7 cellular contexts compared by ENCODE assay signal in genomic region chr7:128511692-128512091, GRCh38. TPM values are rescaled to one million over a fixed set of nuclear protein-coding genes. Genes with fewer than 3 reads are reported as not detected.
A peak's percentile ranks its signal among the peaks of the same experiment; 100 is the strongest.
DNase-seq lines count a peak whose midpoint lies in the region; ATAC-seq, FAIRE-seq and TF ChIP-seq lines count a peak whose summit lies in the region.
"Not testable (repeated sequence)": the region's sequence is repeated elsewhere in the genome, so short reads cannot be mapped to it uniquely, and the experiment has no call there.

No MANE protein-coding gene starts in this region.

- not testable (repeated sequence) for H3K27me3 ChIP-seq in DOHH2 (ENCODE audit: control insufficient read depth, low read length); OCI-LY1 (ENCODE audit: insufficient read depth, low read length); endothelial cell of umbilical vein (ENCODE audit: control insufficient read depth in 2 of 2, insufficient read depth in 2 of 2, low read length in 2 of 2); spleen (replicated peaks in 1 of 7)

- not testable (repeated sequence) for H3K9me3 ChIP-seq in DOHH2 (ENCODE audit: control insufficient read depth, insufficient read depth, low read length); OCI-LY1 (ENCODE audit: low read length); endothelial cell of umbilical vein (replicated peaks; ENCODE audit: control insufficient read depth, insufficient read depth, low read length); spleen

- H4K20me1 ChIP-seq in DOHH2 (ENCODE audit: control insufficient read depth, insufficient read depth, low read depth, low read length); OCI-LY1 (ENCODE audit: insufficient read depth, low read length); endothelial cell of umbilical vein (replicated peaks; ENCODE audit: control insufficient read depth, extremely low read depth, insufficient read depth, low read length): not testable (repeated sequence)

- DNase-seq in activated B cell treated with CpG ODN at 0.5 μM for 24 hours; endothelial cell of umbilical vein (ENCODE audit: low read depth, low spot score): not testable (repeated sequence)
- DNase-seq in spleen = peak; percentile 52

- H3K36me3 Mint-ChIP-seq in IgD-negative memory B cell; activated B cell treated with CpG ODN at 0.5 μM for 24 hours (ENCODE audit: low read depth); activated T-helper 17 cell treated with anti-CD3 and anti-CD28 coated beads, Interleukin-2, amount 50 U/mL, for 72 hours (ENCODE audit: low read depth): not testable (repeated sequence)

- not testable (repeated sequence) for H3K9ac ChIP-seq in OCI-LY1 (ENCODE audit: low read length); endothelial cell of umbilical vein (replicated peaks; ENCODE audit: extremely low read depth, insufficient read depth, low read length)

- H3K4me3 Mint-ChIP-seq in IgD-negative memory B cell (peak overlapping the region; percentile 62 to 90 (median 76)), activated B cell treated with CpG ODN at 0.5 μM for 24 hours (peak overlapping the region; percentile 41)
- H3K4me3 Mint-ChIP-seq in activated T-helper 17 cell treated with anti-CD3 and anti-CD28 coated beads, Interleukin-2, amount 50 U/mL, for 72 hours = peak overlapping the region; percentile 16

- H3K9me1 ChIP-seq in endothelial cell of umbilical vein (replicated peaks; ENCODE audit: control insufficient read depth, extremely low read depth, insufficient read depth, low read length) = not testable (repeated sequence)

- peak overlapping the region in 2 of 3 donors; percentile 58 to 84 for H3K27ac Mint-ChIP-seq in IgD-negative memory B cell
- H3K27ac Mint-ChIP-seq in activated B cell treated with CpG ODN at 0.5 μM for 24 hours = peak overlapping the region; percentile 66
- H3K27ac Mint-ChIP-seq in activated T-helper 17 cell treated with anti-CD3 and anti-CD28 coated beads, Interleukin-2, amount 50 U/mL, for 72 hours = peak overlapping the region; percentile 48

- intact Hi-C loops in activated B cell treated with CpG ODN at 0.5 μM for 24 hours (cut with micrococcal nuclease); endothelial cell of umbilical vein (cut with micrococcal nuclease); spleen (cut with DNase I; ENCODE audit: low total_unique reads): not testable (repeated sequence)

- not testable (repeated sequence) for H3K27me3 Mint-ChIP-seq in IgD-negative memory B cell; activated B cell treated with CpG ODN at 0.5 μM for 24 hours; activated T-helper 17 cell treated with anti-CD3 and anti-CD28 coated beads, Interleukin-2, amount 50 U/mL, for 72 hours

- not testable (repeated sequence) for H3K9me2 ChIP-seq in DOHH2 (replicated peaks; ENCODE audit: control insufficient read depth, low read length); OCI-LY1 (ENCODE audit: low read depth, low read length)

- BruUV-seq in endothelial cell of umbilical vein (replicated peaks; lab: Mats Ljungman, UMichigan) = not testable (repeated sequence)

- H3K4me1 ChIP-seq in DOHH2 (ENCODE audit: control insufficient read depth, low read length) = peaks cover 84% of the 10 kb centered on the region
- peaks cover 55% of the 10 kb centered on the region for H3K4me1 ChIP-seq in OCI-LY1 (ENCODE audit: insufficient read depth, low read length, severe bottlenecking)
- not testable (repeated sequence) for H3K4me1 ChIP-seq in endothelial cell of umbilical vein (ENCODE audit: control insufficient read depth, extremely low read depth, insufficient read depth, low read length)
- H3K4me1 ChIP-seq in spleen = peaks cover 0 to 14% (median 2%) of the 10 kb centered on the region in 6 donors

- not testable (repeated sequence) for H3K9me3 Mint-ChIP-seq in IgD-negative memory B cell; activated B cell treated with CpG ODN at 0.5 μM for 24 hours; activated T-helper 17 cell treated with anti-CD3 and anti-CD28 coated beads, Interleukin-2, amount 50 U/mL, for 72 hours

- H3K4me2 ChIP-seq in DOHH2 (ENCODE audit: low read length) (peak overlapping the region; percentile 88), OCI-LY1 (ENCODE audit: low read length) (peak overlapping the region; percentile 39; the same call in 1 of the 2 replicates)
- H3K4me2 ChIP-seq in endothelial cell of umbilical vein (ENCODE audit: insufficient read depth, low read length) = not testable (repeated sequence)

- POLR2A ChIA-PET in activated B cell treated with CpG ODN at 0.5 μM for 24 hours (lab: Charles Lee) = interaction anchor here (0.6 to 0.7 kb wide), 2 partner anchors 24 to 47 kb away, joined by 3 to 8 read pairs; no protein-coding TSS in a partner anchor
- POLR2A ChIA-PET in endothelial cell of umbilical vein (lab: Charles Lee) = not testable (repeated sequence)

- peaks cover 26% of the 10 kb centered on the region for H3F3A ChIP-seq in DOHH2 (ENCODE audit: control insufficient read depth, insufficient read depth)
- not testable (repeated sequence) for H3F3A ChIP-seq in OCI-LY1 (ENCODE audit: insufficient read depth, low read length)

- ATAC-seq in activated B cell treated with CpG ODN at 0.5 μM for 24 hours (ENCODE audit: low read depth) = not testable (repeated sequence)
- ATAC-seq in activated T-helper 17 cell treated with anti-CD3 and anti-CD28 coated beads, Interleukin-2, amount 50 U/mL, for 72 hours (replicated peaks) = peak; percentile 62

- not testable (repeated sequence) for H3K36me3 ChIP-seq in DOHH2 (ENCODE audit: control insufficient read depth, low read length); OCI-LY1 (ENCODE audit: insufficient read depth, low read length); endothelial cell of umbilical vein (ENCODE audit: control insufficient read depth in 2 of 2, extremely low read depth in 1 of 2, insufficient read depth in 2 of 2, low read length in 2 of 2); spleen

- not testable (repeated sequence) for H2AFZ ChIP-seq in OCI-LY1 (ENCODE audit: low read length); endothelial cell of umbilical vein (ENCODE audit: low read depth, low read length)

- WGBS in spleen, 5 donors = 61 to 80% (median 73%) methylated on average over 11 of the region's 11 CpGs

- dilution Hi-C loops in endothelial cell of umbilical vein (cut with MboI; ENCODE audit: extremely low pct_ligation_motif_present, low sequenced_read_pairs) = not testable (repeated sequence)

- H3K79me2 ChIP-seq in DOHH2 (ENCODE audit: control insufficient read depth, low read length); OCI-LY1 (ENCODE audit: insufficient read depth, low read length); endothelial cell of umbilical vein (ENCODE audit: control insufficient read depth, insufficient read depth, low read length): not testable (repeated sequence)

- TF ChIP-seq POLR2A in endothelial cell of umbilical vein (IDR thresholded peaks at IDR 0.05; ENCODE audit: low read depth, low read length); spleen (IDR thresholded peaks at IDR 0.05): not testable (repeated sequence)

- peak overlapping the region; percentile 68 for H3K4me3 ChIP-seq in DOHH2 (ENCODE audit: low read length)
- H3K4me3 ChIP-seq in OCI-LY1 (ENCODE audit: low read depth, low read length, poor library complexity, severe bottlenecking) = peak overlapping the region; percentile 1
- H3K4me3 ChIP-seq in endothelial cell of umbilical vein (replicated peaks in 1 of 3; ENCODE audit: insufficient read depth in 1 of 3, low read depth in 1 of 3, low read length in 3 of 3) = not testable (repeated sequence)
- peak overlapping the region in 1 of 8 donors; percentile 7 for H3K4me3 ChIP-seq in spleen

- H3K27ac ChIP-seq in DOHH2 (ENCODE audit: low read depth, low read length) (peak overlapping the region; percentile 82), OCI-LY1 (ENCODE audit: low read depth, low read length, poor library complexity, severe bottlenecking) (peak overlapping the region; percentile 70), spleen (peak overlapping the region in 1 of 8 donors; percentile 36)
- H3K27ac ChIP-seq in endothelial cell of umbilical vein (ENCODE audit: insufficient read depth, low read depth, low read length) = not testable (repeated sequence)

- FAIRE-seq in endothelial cell of umbilical vein (lab: Jason Lieb, UNC) = peak; percentile 35

- H3K4me1 Mint-ChIP-seq in IgD-negative memory B cell = peaks cover 22 to 25% (median 24%) of the 10 kb centered on the region in 3 donors
- H3K4me1 Mint-ChIP-seq in activated B cell treated with CpG ODN at 0.5 μM for 24 hours = peaks cover 29% of the 10 kb centered on the region
- not testable (repeated sequence) for H3K4me1 Mint-ChIP-seq in activated T-helper 17 cell treated with anti-CD3 and anti-CD28 coated beads, Interleukin-2, amount 50 U/mL, for 72 hours

- CTCF ChIA-PET in activated B cell treated with CpG ODN at 0.5 μM for 24 hours (lab: Charles Lee); endothelial cell of umbilical vein (lab: Charles Lee): not testable (repeated sequence)

- TF ChIP-seq CTCF in DOHH2 (IDR thresholded peaks at IDR 0.05; ENCODE audit: low read depth, low read length, poor library complexity, severe bottlenecking); OCI-LY1 (IDR thresholded peaks at IDR 0.05; ENCODE audit: low read length); activated B cell treated with CpG ODN at 0.5 μM for 24 hours (IDR thresholded peaks at IDR 0.05); endothelial cell of umbilical vein (IDR thresholded peaks at IDR 0.05; ENCODE audit: extremely low read depth in 1 of 2, insufficient read depth in 1 of 2, low read depth in 1 of 2, low read length in 2 of 2); spleen (IDR thresholded peaks at IDR 0.05 in 8 of 11, conservative IDR thresholded peaks at IDR 0.05 in 3 of 11): not testable (repeated sequence)

RNA-seq across cellular contexts. Expression of gene METTL2B, which starts 35.1 kb away (rescaled TPM):
- polyA plus RNA-seq in IgD-negative memory B cell (21.7 TPM), endothelial cell of umbilical vein (14.2 and 15.9 TPM in 2 replicates), spleen (10 to 100 TPM in 1 of 3 donors, 1 to 10 TPM in 2; 6.7 to 12.3 (median 7.2) TPM)
- total RNA-seq in activated B cell treated with CpG ODN at 0.5 μM for 24 hours (32.7 and 35.7 TPM in 2 replicates), endothelial cell of umbilical vein (30.0 and 35.6 TPM in 2 replicates), spleen (10 to 100 TPM; 17.7 to 32.8 (median 22.4) TPM)
- total RNA-seq in activated T-helper 17 cell treated with anti-CD3 and anti-CD28 coated beads, Interleukin-2, amount 50 U/mL, for 72 hours = 10 to 100 TPM; 29.5 to 49.5 TPM
- polyA plus RNA-seq in endothelial cell of umbilical vein (2011; cell fraction: cytosol; rRNA removed) = 15.4 and 16.4 TPM in 2 replicates
- polyA plus RNA-seq in endothelial cell of umbilical vein (2011; cell fraction: nucleus; rRNA removed) = 22.3 and 22.6 TPM in 2 replicates
- 19.3 and 22.0 TPM in 2 replicates for polyA plus RNA-seq in endothelial cell of umbilical vein (2012)
- polyA minus RNA-seq in endothelial cell of umbilical vein = 27.6 and 28.9 TPM in 2 replicates
- polyA minus RNA-seq in endothelial cell of umbilical vein (2011; cell fraction: cytosol; rRNA and poly(A)+ RNA removed) = 31.9 TPM
- polyA minus RNA-seq in endothelial cell of umbilical vein (2011; cell fraction: nucleus; rRNA and poly(A)+ RNA removed) = 36.0 and 38.5 TPM in 2 replicates

RNA-seq across cellular contexts. Expression of gene HILPDA, which starts 56.0 kb away (rescaled TPM):
- polyA plus RNA-seq in IgD-negative memory B cell (8.7 TPM), endothelial cell of umbilical vein (18.8 and 21.7 TPM in 2 replicates), spleen (1 to 10 TPM; 3.2 to 8.2 (median 7.2) TPM)
- total RNA-seq in activated B cell treated with CpG ODN at 0.5 μM for 24 hours (14.5 and 17.0 TPM in 2 replicates), endothelial cell of umbilical vein (14.1 and 14.4 TPM in 2 replicates), spleen (10 to 100 TPM in 2 of 7 donors, 1 to 10 TPM in 5; 4.2 to 16.7 (median 7.1) TPM)
- 1,000 to 10,000 TPM in 1 of 2 donors, 10 to 100 TPM in 1; 72.9 to 1,213 TPM for total RNA-seq in activated T-helper 17 cell treated with anti-CD3 and anti-CD28 coated beads, Interleukin-2, amount 50 U/mL, for 72 hours
- 16.9 and 17.7 TPM in 2 replicates for polyA plus RNA-seq in endothelial cell of umbilical vein (2011; cell fraction: cytosol; rRNA removed)
- 14.6 and 16.2 TPM in 2 replicates for polyA plus RNA-seq in endothelial cell of umbilical vein (2011; cell fraction: nucleus; rRNA removed)
- polyA plus RNA-seq in endothelial cell of umbilical vein (2012) = 8.3 and 12.2 TPM in 2 replicates
- 12.3 and 12.7 TPM in 2 replicates for polyA minus RNA-seq in endothelial cell of umbilical vein
- 12.8 TPM for polyA minus RNA-seq in endothelial cell of umbilical vein (2011; cell fraction: cytosol; rRNA and poly(A)+ RNA removed)
- 6.7 and 15.3 TPM in 2 replicates for polyA minus RNA-seq in endothelial cell of umbilical vein (2011; cell fraction: nucleus; rRNA and poly(A)+ RNA removed)

Comparison
In these comparisons a context has a peak if more than half of its experiments do, and no peak if none do; other contexts are left out.
1. H3K4me3 Mint-ChIP-seq: peak in every context shown above with its lines; median percentile 76 in IgD-negative memory B cell; 41 in activated B cell treated with CpG ODN at 0.5 μM for 24 hours; 16 in activated T-helper 17 cell treated with anti-CD3 and anti-CD28 coated beads, Interleukin-2, amount 50 U/mL, for 72 hours.